ENCODE assay signal across 2 cellular contexts in the genomic region with DNA sequence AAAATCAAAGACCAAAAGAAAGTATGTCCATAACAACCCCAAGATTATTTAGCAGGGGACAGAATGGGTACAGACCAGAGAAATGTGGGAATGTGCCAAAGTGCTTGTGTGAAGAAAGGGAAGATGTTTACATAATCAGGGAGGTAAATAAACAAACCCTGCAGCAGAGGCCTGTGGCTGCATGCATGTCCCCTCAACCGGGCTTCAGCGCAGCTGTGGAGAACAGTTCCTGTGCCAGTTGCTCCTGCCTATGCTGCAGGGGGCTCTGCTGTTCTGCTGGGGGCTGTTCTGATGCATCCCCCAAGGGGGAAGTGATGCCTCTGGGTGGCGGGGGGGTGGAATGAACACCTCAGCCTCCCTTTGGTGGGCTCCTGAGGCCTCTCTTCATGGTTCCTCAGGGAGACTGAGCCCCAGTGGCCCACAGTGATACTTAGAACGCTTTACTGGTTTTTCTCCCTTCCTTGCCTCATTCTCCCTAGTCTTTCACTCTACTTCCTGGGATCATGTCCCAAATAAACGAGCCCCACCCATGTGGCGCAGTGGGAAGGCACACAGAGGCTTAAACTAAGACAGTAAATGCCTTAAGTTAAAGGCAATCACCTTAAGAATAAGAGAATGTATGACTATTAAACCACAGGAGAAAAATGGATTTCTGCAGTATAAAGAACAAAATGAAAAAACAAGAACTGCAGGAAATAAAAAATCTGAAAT.
TF ChIP-seq lines count a peak whose summit lies in the region.

No MANE protein-coding gene starts in this region.

TF ChIP-seq in A549, 52 proteins besides CTCF, POLR2A, EP300 and RAD21:
- TF ChIP-seq, protein P1, sequence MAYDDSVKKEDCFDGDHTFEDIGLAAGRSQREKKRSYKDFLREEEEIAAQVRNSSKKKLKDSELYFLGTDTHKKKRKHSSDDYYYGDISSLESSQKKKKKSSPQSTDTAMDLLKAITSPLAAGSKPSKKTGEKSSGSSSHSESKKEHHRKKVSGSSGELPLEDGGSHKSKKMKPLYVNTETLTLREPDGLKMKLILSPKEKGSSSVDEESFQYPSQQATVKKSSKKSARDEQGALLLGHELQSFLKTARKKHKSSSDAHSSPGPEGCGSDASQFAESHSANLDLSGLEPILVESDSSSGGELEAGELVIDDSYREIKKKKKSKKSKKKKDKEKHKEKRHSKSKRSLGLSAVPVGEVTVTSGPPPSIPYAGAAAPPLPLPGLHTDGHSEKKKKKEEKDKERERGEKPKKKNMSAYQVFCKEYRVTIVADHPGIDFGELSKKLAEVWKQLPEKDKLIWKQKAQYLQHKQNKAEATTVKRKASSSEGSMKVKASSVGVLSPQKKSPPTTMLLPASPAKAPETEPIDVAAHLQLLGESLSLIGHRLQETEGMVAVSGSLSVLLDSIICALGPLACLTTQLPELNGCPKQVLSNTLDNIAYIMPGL (CRISPR knock-in tag; IDR thresholded peaks at IDR 0.05; ENCODE audit: borderline replicate concordance), result no peak
- TF ChIP-seq, protein P2, sequence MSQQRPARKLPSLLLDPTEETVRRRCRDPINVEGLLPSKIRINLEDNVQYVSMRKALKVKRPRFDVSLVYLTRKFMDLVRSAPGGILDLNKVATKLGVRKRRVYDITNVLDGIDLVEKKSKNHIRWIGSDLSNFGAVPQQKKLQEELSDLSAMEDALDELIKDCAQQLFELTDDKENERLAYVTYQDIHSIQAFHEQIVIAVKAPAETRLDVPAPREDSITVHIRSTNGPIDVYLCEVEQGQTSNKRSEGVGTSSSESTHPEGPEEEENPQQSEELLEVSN (IDR thresholded peaks at IDR 0.05; ENCODE audit: borderline replicate concordance, low read depth), result no peak
- TF ChIP-seq, protein P3, sequence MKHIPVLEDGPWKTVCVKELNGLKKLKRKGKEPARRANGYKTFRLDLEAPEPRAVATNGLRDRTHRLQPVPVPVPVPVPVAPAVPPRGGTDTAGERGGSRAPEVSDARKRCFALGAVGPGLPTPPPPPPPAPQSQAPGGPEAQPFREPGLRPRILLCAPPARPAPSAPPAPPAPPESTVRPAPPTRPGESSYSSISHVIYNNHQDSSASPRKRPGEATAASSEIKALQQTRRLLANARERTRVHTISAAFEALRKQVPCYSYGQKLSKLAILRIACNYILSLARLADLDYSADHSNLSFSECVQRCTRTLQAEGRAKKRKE (CRISPR knock-in tag; IDR thresholded peaks at IDR 0.05; ENCODE audit: low read depth), result no peak
- TF ChIP-seq FOSL2 (IDR thresholded peaks at IDR 0.05) (no peak), FOSL2 (CRISPR knock-in tag; IDR thresholded peaks at IDR 0.05) (no peak)
TF ChIP-seq in A549: peak in this region for 0.

TF ChIP-seq in HEK293, 187 proteins besides CTCF, POLR2A, EP300 and RAD21 (continued from another document):
- TF ChIP-seq ZNF341 (tag by site-specific recombination; IDR thresholded peaks at IDR 0.05; ENCODE audit: low read depth) (peak; percentile 82), ZNF19 (tag by site-specific recombination; IDR thresholded peaks at IDR 0.05; ENCODE audit: low read depth) (no peak)
